ENCODE assay signal across 26 cellular contexts in the genomic region with DNA sequence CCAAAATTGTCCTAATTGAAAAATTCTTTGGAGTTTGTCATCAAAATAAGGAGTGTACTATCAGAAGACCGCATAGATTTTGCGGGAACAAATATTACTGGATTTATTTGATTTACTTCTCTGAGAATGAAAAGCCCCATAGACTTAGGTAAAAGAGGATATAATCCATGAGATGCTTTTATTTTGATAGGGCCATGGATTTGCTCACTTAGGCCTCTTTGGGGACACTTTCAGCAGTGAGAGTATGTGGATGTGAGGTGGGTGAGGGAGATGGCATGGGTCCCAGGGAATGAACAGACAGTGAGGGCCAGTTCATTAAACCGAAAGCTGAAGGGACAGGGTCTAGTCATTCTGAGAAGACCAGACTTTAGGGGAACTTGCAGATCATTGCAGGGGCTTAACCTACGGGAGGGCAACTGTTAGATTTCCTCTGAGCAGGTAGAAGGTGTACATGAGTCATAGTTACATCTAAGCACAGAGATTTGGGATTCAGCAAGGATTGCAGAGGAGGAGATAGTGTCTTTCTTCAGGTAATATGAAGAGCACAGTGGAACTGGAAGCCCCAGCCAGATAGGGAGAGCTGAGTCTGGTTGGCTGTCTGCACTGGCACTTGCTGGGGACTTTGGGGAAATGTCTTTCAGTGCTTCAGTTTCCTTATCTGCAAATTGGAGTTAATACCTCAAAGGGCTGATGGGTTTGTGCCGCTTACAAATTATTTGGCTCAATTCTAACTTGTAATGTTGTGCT. TPM values are rescaled to one million over a fixed set of nuclear protein-coding genes. Genes with fewer than 3 reads are reported as not detected.
"Had no signal": no experiment of that assay in that cellular context is flagged by ENCODE, and none has a peak within 500 bp of the region (broad histone marks: within the 10 kb centered on the region; RNA-seq: fewer than 3 reads in every experiment).

No MANE protein-coding gene starts in this region.

- H3K4me1 ChIP-seq: gastrocnemius medialis, heart left ventricle, lower lobe of right lung, psoas muscle, sigmoid colon, testis had no signal

- H3K9me3 ChIP-seq: gastrocnemius medialis, lower lobe of right lung, ovary, psoas muscle, sigmoid colon, testis had no signal

- H3K27ac Mint-ChIP-seq: natural killer cell; stimulated activated effector memory CD8-positive, alpha-beta T cell treated with anti-CD3 and anti-CD28 coated beads, Interleukin-12 subunit alpha, Interleukin-12 subunit beta, amount 100 ng/mL, for 72 hours; type B pancreatic cell had no signal

- H3K27ac ChIP-seq: gastrocnemius medialis, heart left ventricle, hepatocyte, lower lobe of right lung, ovary, psoas muscle, sigmoid colon, stomach, testis, tibial artery had no signal

- H3K4me2 ChIP-seq: hepatocyte had no signal

- ATAC-seq: gastrocnemius medialis; heart left ventricle; left ventricle myocardium superior; lower lobe of right lung; natural killer cell; psoas muscle; right cardiac atrium; stimulated activated effector memory CD8-positive, alpha-beta T cell treated with anti-CD3 and anti-CD28 coated beads, Interleukin-12 subunit alpha, Interleukin-12 subunit beta, amount 100 ng/mL, for 72 hours had no signal

- H3K27me3 Mint-ChIP-seq: type B pancreatic cell had no signal

- H3K4me1 Mint-ChIP-seq: natural killer cell; stimulated activated effector memory CD8-positive, alpha-beta T cell treated with anti-CD3 and anti-CD28 coated beads, Interleukin-12 subunit alpha, Interleukin-12 subunit beta, amount 100 ng/mL, for 72 hours had no signal

- FAIRE-seq: islet of Langerhans had no signal

- H3K9me3 Mint-ChIP-seq: natural killer cell; stimulated activated effector memory CD8-positive, alpha-beta T cell treated with anti-CD3 and anti-CD28 coated beads, Interleukin-12 subunit alpha, Interleukin-12 subunit beta, amount 100 ng/mL, for 72 hours had no signal

- H3K79me2 ChIP-seq: hepatocyte had no signal

- H3K36me3 Mint-ChIP-seq: natural killer cell; stimulated activated effector memory CD8-positive, alpha-beta T cell treated with anti-CD3 and anti-CD28 coated beads, Interleukin-12 subunit alpha, Interleukin-12 subunit beta, amount 100 ng/mL, for 72 hours; type B pancreatic cell had no signal

- H3K27me3 ChIP-seq: gastrocnemius medialis, hepatocyte, ovary, sigmoid colon, stomach, testis had no signal

- H2AFZ ChIP-seq: hepatocyte had no signal

- DNase-seq: cortex of kidney; effector CD4-positive, alpha-beta T cell; gastrocnemius medialis; heart left ventricle; kidney glomerular epithelial cell; left ventricle myocardium superior; lower lobe of right lung; natural killer cell; occipital lobe; ovary; posterior cingulate gyrus; psoas muscle; right cardiac atrium; sigmoid colon; stimulated activated CD4-positive, alpha-beta T cell treated with anti-CD3 and anti-CD28 coated beads, Interleukin-2, amount 100 ng/mL, for 24 hours; stimulated activated CD4-positive, alpha-beta T cell treated with anti-CD3 and anti-CD28 coated beads, Interleukin-4, amount 100 ng/mL, for 24 hours; stimulated activated naive CD4-positive, alpha-beta T cell treated with Interleukin-2 at 50 U/mL for 16 hours; stomach; testis; tibial artery had no signal

- H3K36me3 ChIP-seq: gastrocnemius medialis, heart left ventricle, lower lobe of right lung, ovary, sigmoid colon, stomach, tibial artery had no signal

- H3K4me3 ChIP-seq: gastrocnemius medialis, heart left ventricle, hepatocyte, lower lobe of right lung, ovary, psoas muscle, sigmoid colon, stomach, testis, tibial artery had no signal

- H3K4me3 Mint-ChIP-seq: natural killer cell; stimulated activated effector memory CD8-positive, alpha-beta T cell treated with anti-CD3 and anti-CD28 coated beads, Interleukin-12 subunit alpha, Interleukin-12 subunit beta, amount 100 ng/mL, for 72 hours; type B pancreatic cell had no signal

RNA-seq across cellular contexts. Expression of a gene that starts 30.8 kb away (rescaled TPM):
- total RNA-seq: gastrocnemius medialis, left ventricle myocardium superior, mononuclear cell, natural killer cell, psoas muscle, subcutaneous adipose tissue had no signal
- polyA plus RNA-seq: heart left ventricle had no signal
